26 cellular contexts compared by ENCODE assay signal in the genomic region with DNA sequence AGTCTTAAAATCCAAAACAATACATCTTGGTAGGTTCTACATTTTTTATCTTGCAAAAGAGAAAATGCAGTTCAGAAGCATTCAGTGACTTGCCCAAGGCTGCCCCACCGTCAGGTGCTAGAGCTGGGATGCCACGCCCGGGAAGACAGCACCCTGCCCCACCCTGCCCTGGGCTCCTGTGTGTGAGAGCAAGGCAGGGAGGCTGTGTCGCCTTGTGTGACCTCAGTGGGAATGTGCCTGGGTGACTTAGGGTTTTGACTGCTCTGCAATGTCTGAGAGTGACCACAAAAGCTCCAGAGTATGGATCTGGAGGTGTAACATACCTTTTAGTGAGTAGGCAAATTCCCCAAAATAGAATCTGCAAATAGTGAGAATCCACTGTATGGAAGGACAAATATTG.
A peak's percentile ranks its signal among the peaks of the same experiment; 100 is the strongest.
DNase-seq lines count a peak whose midpoint lies in the region; ATAC-seq, FAIRE-seq and TF ChIP-seq lines count a peak whose summit lies in the region.
"Had no signal": no experiment of that assay in that cellular context is flagged by ENCODE, and none has a peak within 500 bp of the region (broad histone marks: within the 10 kb centered on the region; RNA-seq: fewer than 3 reads in every experiment).

No MANE protein-coding gene starts in this region.

- peak overlapping the region; percentile 94 for H3K27ac Mint-ChIP-seq in Calu3 (ENCODE audit: unreplicated experiment)
- H3K27ac Mint-ChIP-seq in CD8-positive, alpha-beta memory T cell = no peak overlapping the region
- H3K27ac Mint-ChIP-seq: CD4-positive, alpha-beta memory T cell; HFFc6 had no signal

- H3K4me2 ChIP-seq in PC-9 = peak overlapping the region; percentile 63
- H3K4me2 ChIP-seq: BLaER1 treated with 17β-estradiol and CSF1 and Interleukin-3, amounts not matched to agents 10 nM and 100 nM had no signal

- H3K36me3 ChIP-seq in PC-9 (ENCODE audit: low read depth) (no peaks in the 10 kb centered on the region), mucosa of rectum (ENCODE audit: control insufficient read depth in 2 of 2, insufficient read depth in 2 of 2, low read length in 2 of 2) (peaks cover 11 to 16% of the 10 kb centered on the region in 2 donors)
- H3K36me3 ChIP-seq in CD8-positive, alpha-beta memory T cell (ENCODE audit: insufficient read depth, low read length) = no peaks in the 10 kb centered on the region
- H3K36me3 ChIP-seq: SJSA1 had no signal

- no peaks in the 10 kb centered on the region for H3K9me3 ChIP-seq in PC-9 (ENCODE audit: insufficient read depth, low read depth)
- H3K9me3 ChIP-seq in mucosa of rectum (ENCODE audit: control insufficient read depth in 2 of 2, low read length in 2 of 2) = no peaks in the 10 kb centered on the region
- no peaks in the 10 kb centered on the region for H3K9me3 ChIP-seq in CD8-positive, alpha-beta memory T cell (ENCODE audit: low read length)
- H3K9me3 ChIP-seq: SJSA1 had no signal

- POLR2A ChIA-PET in PC-9 (lab: Charles Lee; ENCODE audit: unreplicated experiment) = no interaction called here
- POLR2A ChIA-PET in CD8-positive, alpha-beta memory T cell (lab: Charles Lee) = no interaction called here

- H2AFZ ChIP-seq in PC-9 = no peak overlapping the region

- H3K4me1 ChIP-seq in PC-9 (replicated peaks; ENCODE audit: insufficient read depth) (peaks cover 31% of the 10 kb centered on the region), mucosa of rectum (ENCODE audit: control insufficient read depth in 2 of 2, insufficient read depth in 2 of 2, low read length in 2 of 2) (peaks cover 6 to 7% of the 10 kb centered on the region in 2 donors)
- H3K4me1 ChIP-seq in CD8-positive, alpha-beta memory T cell (ENCODE audit: insufficient read depth, low read length) = no peaks in the 10 kb centered on the region
- H3K4me1 ChIP-seq: SJSA1 had no signal

- H3K27ac ChIP-seq in PC-9 (peak overlapping the region; percentile 84), mucosa of rectum (ENCODE audit: low read depth in 2 of 2, low read length in 2 of 2) (peak overlapping the region; percentile 32 to 59)
- H3K27ac ChIP-seq in CD8-positive, alpha-beta memory T cell (ENCODE audit: low read depth, low read length) = no peak overlapping the region
- H3K27ac ChIP-seq: 22Rv1; BLaER1 treated with 17β-estradiol and CSF1 and Interleukin-3, amounts not matched to agents 10 nM and 100 nM; SJSA1 had no signal

- CTCF ChIA-PET in Calu3 (lab: Charles Lee) = no interaction called here
- CTCF ChIA-PET in PC-9 (lab: Charles Lee) = no interaction called here
- CTCF ChIA-PET in CD8-positive, alpha-beta memory T cell (lab: Charles Lee) = no interaction called here

- no peaks in the 10 kb centered on the region for H3K9me2 ChIP-seq in PC-9 (ENCODE audit: insufficient read depth)

- H3K4me3 ChIP-seq in PC-9 = no peak overlapping the region
- H3K4me3 ChIP-seq in mucosa of rectum (ENCODE audit: low read length in 2 of 2) = no peak overlapping the region
- H3K4me3 ChIP-seq in CD8-positive, alpha-beta memory T cell (ENCODE audit: low read length) = no peak overlapping the region
- H3K4me3 ChIP-seq: BLaER1 treated with 17β-estradiol and CSF1 and Interleukin-3, amounts not matched to agents 10 nM and 100 nM; SJSA1 had no signal

- peak; percentile 86 for ATAC-seq in esophagus mucosa
- ATAC-seq: HepG2, Right ventricle myocardium inferior had no signal

- no peak overlapping the region for H3K9ac ChIP-seq in mucosa of rectum (ENCODE audit: low read depth in 1 of 2, low read length in 2 of 2)
- H3K9ac ChIP-seq: BLaER1 treated with 17β-estradiol and CSF1 and Interleukin-3, amounts not matched to agents 10 nM and 100 nM had no signal

- FAIRE-seq in GM19239 (lab: Jason Lieb, UNC) = no peak
- FAIRE-seq: H54, HepG2, RCC 7860 had no signal

- intact Hi-C loops in Calu3 (cut with micrococcal nuclease; ENCODE audit: unreplicated experiment) (loop anchor here (2.0 kb wide), 1 partner anchor 24 kb away; no protein-coding TSS in a partner anchor), PC-9 (cut with micrococcal nuclease; ENCODE audit: unreplicated experiment) (loop anchor here (10.0 kb wide), 1 partner anchor 130 kb away; a partner anchor contains a TSS)

- H4K20me1 ChIP-seq in PC-9 (ENCODE audit: insufficient read depth) = no peaks in the 10 kb centered on the region; the same call in 1 of the 2 replicates

- H3K27me3 Mint-ChIP-seq in Calu3 (ENCODE audit: unreplicated experiment) = no peaks in the 10 kb centered on the region
- H3K27me3 Mint-ChIP-seq in CD8-positive, alpha-beta memory T cell = no peaks in the 10 kb centered on the region
- H3K27me3 Mint-ChIP-seq: CD4-positive, alpha-beta memory T cell had no signal

- H3K9me3 Mint-ChIP-seq in Calu3 (ENCODE audit: low read depth, unreplicated experiment) = no peaks in the 10 kb centered on the region
- H3K9me3 Mint-ChIP-seq in CD8-positive, alpha-beta memory T cell = no peaks in the 10 kb centered on the region
- H3K9me3 Mint-ChIP-seq: CD4-positive, alpha-beta memory T cell; HFFc6 had no signal

- peaks cover 52% of the 10 kb centered on the region for H3K4me1 Mint-ChIP-seq in Calu3 (ENCODE audit: low read depth, unreplicated experiment)
- no peaks in the 10 kb centered on the region for H3K4me1 Mint-ChIP-seq in CD8-positive, alpha-beta memory T cell
- H3K4me1 Mint-ChIP-seq: CD4-positive, alpha-beta memory T cell had no signal

- H3K27me3 ChIP-seq in PC-9 (ENCODE audit: insufficient read depth, low read depth) (no peaks in the 10 kb centered on the region), mucosa of rectum (ENCODE audit: control insufficient read depth in 2 of 2, insufficient read depth in 2 of 2, low read length in 2 of 2) (no peaks in the 10 kb centered on the region)
- H3K27me3 ChIP-seq in CD8-positive, alpha-beta memory T cell (ENCODE audit: insufficient read depth, low read length, poor library complexity, severe bottlenecking) = no peaks in the 10 kb centered on the region
- H3K27me3 ChIP-seq: BLaER1 treated with 17β-estradiol and CSF1 and Interleukin-3, amounts not matched to agents 10 nM and 100 nM; SJSA1 had no signal

- H3F3A ChIP-seq in PC-9 (ENCODE audit: insufficient read depth, low read depth) = peaks cover 27% of the 10 kb centered on the region

- H3K36me3 Mint-ChIP-seq in Calu3 (ENCODE audit: insufficient read depth, unreplicated experiment) = peaks cover 56% of the 10 kb centered on the region
- peaks cover 0 to 47% (median 6%) of the 10 kb centered on the region in 3 donors for H3K36me3 Mint-ChIP-seq in CD8-positive, alpha-beta memory T cell

- TF ChIP-seq CTCF in Calu3 (IDR thresholded peaks at IDR 0.05; ENCODE audit: unreplicated experiment) = no peak
- no peak for TF ChIP-seq CTCF in PC-9 (conservative IDR thresholded peaks at IDR 0.05)

- no TSS peak for BruUV-seq in Calu3 (replicated peaks; lab: Mats Ljungman, UMichigan)
- BruUV-seq in PC-9 (replicated peaks; lab: Mats Ljungman, UMichigan) = no TSS peak

- peak overlapping the region; percentile 36 for H3K4me3 Mint-ChIP-seq in Calu3 (ENCODE audit: low read depth, unreplicated experiment)
- H3K4me3 Mint-ChIP-seq in CD8-positive, alpha-beta memory T cell = no peak overlapping the region
- H3K4me3 Mint-ChIP-seq: CD4-positive, alpha-beta memory T cell; HFFc6 had no signal

- no peaks in the 10 kb centered on the region for H3K79me2 ChIP-seq in PC-9 (ENCODE audit: low read depth)

- DNase-seq in Calu3 = peak; percentile 76
- peak; percentile 73 to 92 for DNase-seq in PC-9
- DNase-seq in GM19239 (ENCODE audit: insufficient read length, low spot score) = no peak
- no peak for DNase-seq in mesenteric fat pad (ENCODE audit: low spot score)
- no peak for DNase-seq in activated gamma-delta T cell (lab: John Stamatoyannopoulos, UW)
- no peak for DNase-seq in CD8-positive, alpha-beta memory T cell
- DNase-seq: ACHN; CD4-positive, alpha-beta memory T cell; GDM1; HFFc6; KBM-7; NCI-H1092 treated with DMSO at 0.1 percent for 48 hours; NCI-H1436 treated with DMSO at 0.1 percent for 48 hours; NCI-H2029; NCI-H345; NCI-H524 treated with DMSO at 0.1 percent for 48 hours; NCI-H82 had no signal

Comparison
In these comparisons a context has a peak if more than half of its experiments do, and no peak if none do; other contexts are left out.
1. DNase-seq: peak in Calu3 (single experiment) and PC-9 (2 of 2); none in GM19239 (single experiment), mesenteric fat pad (single experiment), activated gamma-delta T cell (single experiment) and CD8-positive, alpha-beta memory T cell (0 of 5).